Comparison of ENCODE assay signal across 8 cellular contexts in genomic region chr17:64129765-64130558, GRCh38. TPM values are rescaled to one million over a fixed set of nuclear protein-coding genes. Genes with fewer than 3 reads are reported as not detected.
A peak's percentile ranks its signal among the peaks of the same experiment; 100 is the strongest.
DNase-seq lines count a peak whose midpoint lies in the region; ATAC-seq lines count a peak whose summit lies in the region.

ERN1 (minus strand) TSS chr17:64130144; CDS start chr17:64130029, 115 bp downstream.

- H3K27ac Mint-ChIP-seq in effector memory CD8-positive, alpha-beta T cell = peak within 1 kb of the TSS; percentile 96 to 98

- H2AK5ac ChIP-seq in mesenchymal stem cell (ENCODE audit: low read length, severe bottlenecking) = no peak within 1 kb of the TSS

- H3K4me3 Mint-ChIP-seq in effector memory CD8-positive, alpha-beta T cell = peak within 1 kb of the TSS; percentile 89 to 90

- H2BK12ac ChIP-seq in mesenchymal stem cell (ENCODE audit: low read length in 2 of 2) = peak within 1 kb of the TSS; percentile 54 to 88

- H3K9me3 Mint-ChIP-seq in effector memory CD8-positive, alpha-beta T cell = no peaks in the 10 kb centered on the region

- peak within 1 kb of the TSS; percentile 87 for H3K27ac ChIP-seq in mesenchymal stem cell (ENCODE audit: low read length, poor library complexity, severe bottlenecking)

- H3K36me3 ChIP-seq in mesenchymal stem cell (ENCODE audit: control insufficient read depth in 1 of 2, insufficient read depth in 2 of 2, low read depth in 1 of 2, low read length in 2 of 2) = no peaks in the 10 kb centered on the region

- peak within 1 kb of the TSS; percentile 90 to 95 for H3K4me3 ChIP-seq in mesenchymal stem cell (ENCODE audit: insufficient read depth in 1 of 2, low read depth in 1 of 2, low read length in 2 of 2)

- peak within 1 kb of the TSS; percentile 95 to 98 for H3K18ac ChIP-seq in mesenchymal stem cell (ENCODE audit: low read depth in 1 of 2, low read length in 2 of 2)

- ATAC-seq in GM19467 (IDR thresholded peaks at IDR 0.05; ENCODE audit: unreplicated experiment) = peak; percentile 77
- peak; percentile 82 for ATAC-seq in effector memory CD8-positive, alpha-beta T cell (replicated peaks)

- DNase-seq in CMK (ENCODE audit: low read depth) (peak; percentile 85), HT-29 (ENCODE audit: low spot score) (peak; percentile 93), NOMO-1 treated with dmso at 0.1 percent for 144 hours (lab: John Stamatoyannopoulos, UW; ENCODE audit: unreplicated experiment) (peak; percentile 84), mesenchymal stem cell (peak; percentile 95)
- DNase-seq in activated CD8-positive, alpha-beta memory T cell treated with anti-CD3 and anti-CD28 coated beads for 48 hours (ENCODE audit: low read depth in 2 of 3, low spot score in 2 of 3) = peak; percentile 77 to 94 (median 84)
- peak; percentile 84 to 86 (median 85) for DNase-seq in effector memory CD8-positive, alpha-beta T cell
- peak; percentile 77 for DNase-seq in stimulated activated CD8-positive, alpha-beta memory T cell treated with anti-CD3 and anti-CD28 coated beads, Interleukin-12 subunit alpha, Interleukin-12 subunit beta, amount 100 ng/mL, for 24 hours (ENCODE audit: extremely low read depth)

- H3K4me1 Mint-ChIP-seq in effector memory CD8-positive, alpha-beta T cell (ENCODE audit: low read depth in 2 of 2) = peaks cover 37 to 44% of the 10 kb centered on the region in 2 donors

- H4K8ac ChIP-seq in mesenchymal stem cell (ENCODE audit: low read length) = peak within 1 kb of the TSS; percentile 98

- no peaks in the 10 kb centered on the region for H3K27me3 Mint-ChIP-seq in effector memory CD8-positive, alpha-beta T cell

- peak within 1 kb of the TSS; percentile 87 to 91 for H3K4ac ChIP-seq in mesenchymal stem cell (ENCODE audit: low read depth in 1 of 2, low read length in 2 of 2)

- H3K9me3 ChIP-seq in mesenchymal stem cell (ENCODE audit: control insufficient read depth, low read length) = no peaks in the 10 kb centered on the region

- peak within 1 kb of the TSS; percentile 90 for H3K9ac ChIP-seq in mesenchymal stem cell (ENCODE audit: low read length)

- peak within 1 kb of the TSS; percentile 83 for H4K91ac ChIP-seq in mesenchymal stem cell (ENCODE audit: low read length)

- peak within 1 kb of the TSS; percentile 90 for H2BK15ac ChIP-seq in mesenchymal stem cell (ENCODE audit: low read depth, poor library complexity, severe bottlenecking)

- peaks cover 48% of the 10 kb centered on the region for H3K36me3 Mint-ChIP-seq in effector memory CD8-positive, alpha-beta T cell (ENCODE audit: insufficient read depth)

- peaks cover 11% of the 10 kb centered on the region for H3K4me1 ChIP-seq in mesenchymal stem cell (ENCODE audit: control insufficient read depth, insufficient read depth, low read depth, low read length)

- peak within 1 kb of the TSS; percentile 73 for H2BK5ac ChIP-seq in mesenchymal stem cell (ENCODE audit: low read depth, low read length, poor library complexity, severe bottlenecking)

- no peaks in the 10 kb centered on the region for H3K27me3 ChIP-seq in mesenchymal stem cell (ENCODE audit: control insufficient read depth in 1 of 2, insufficient read depth in 1 of 2, low read length in 2 of 2)

- H2BK120ac ChIP-seq in mesenchymal stem cell (ENCODE audit: low read depth, low read length) = peak within 1 kb of the TSS; percentile 92

- peak within 1 kb of the TSS; percentile 86 to 93 for H3K14ac ChIP-seq in mesenchymal stem cell (ENCODE audit: low read length in 2 of 2)

- peak within 1 kb of the TSS; percentile 98 for H3K4me2 ChIP-seq in mesenchymal stem cell (ENCODE audit: low read length, poor library complexity, severe bottlenecking)

- WGBS in mesenchymal stem cell = under 1% methylated on average over 58 of the region's 98 CpGs

- H2AFZ ChIP-seq in mesenchymal stem cell (ENCODE audit: low read depth, low read length) = peak within 1 kb of the TSS; percentile 95

- H3K23ac ChIP-seq in mesenchymal stem cell (ENCODE audit: low read length in 2 of 2) = peak within 1 kb of the TSS; percentile 89 to 98

- H3K79me1 ChIP-seq in mesenchymal stem cell (replicated peaks; ENCODE audit: low read length, poor library complexity, severe bottlenecking) = peaks cover 10% of the 10 kb centered on the region

RNA-seq across cellular contexts. Expression of gene ERN1, which starts in this region (rescaled TPM):
- 6.9 and 7.3 TPM in 2 replicates for total RNA-seq in HT-29 (2014; rRNA removed; shearing (Covaris generic))
- 2.8 TPM for polyA plus RNA-seq in mesenchymal stem cell (2013, experiment 1 of 2)
- polyA plus RNA-seq in mesenchymal stem cell (2013, experiment 2 of 2) = 3.3 TPM

Comparison
In these comparisons a context has a peak if more than half of its experiments do, and no peak if none do; other contexts are left out.
1. Peak in every context shown above with its lines: DNase-seq, ATAC-seq, H3K4me3 ChIP-seq and H3K27ac ChIP-seq.